6 cellular contexts compared by ENCODE assay signal in the genomic region with DNA sequence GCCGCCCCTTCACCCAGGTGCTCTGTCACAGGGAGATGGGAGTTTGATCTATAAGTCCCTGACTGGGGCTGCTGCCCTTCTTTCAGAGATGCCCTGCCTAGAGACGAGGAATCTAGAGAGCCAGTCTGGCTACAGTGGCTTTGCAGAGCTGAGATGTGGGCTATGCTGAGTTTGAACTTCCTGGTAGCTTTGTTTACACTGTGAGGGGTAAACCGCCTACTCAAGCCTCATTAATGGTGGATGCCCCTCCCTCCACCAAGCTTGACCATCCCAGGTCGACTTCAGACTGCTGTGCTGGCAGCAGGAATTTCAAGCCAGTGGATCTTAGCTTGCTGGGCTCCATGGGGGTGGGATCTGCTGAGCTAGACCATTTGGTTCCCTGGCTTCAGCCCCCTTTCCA.
DNase-seq lines count a peak whose midpoint lies in the region; ATAC-seq and TF ChIP-seq lines count a peak whose summit lies in the region.
"Not testable (repeated sequence)": the region's sequence is repeated elsewhere in the genome, so short reads cannot be mapped to it uniquely, and the experiment has no call there.

No MANE protein-coding gene starts in this region.

- H3K27me3 Mint-ChIP-seq in H9 (ENCODE audit: low read depth); WTC11 (ENCODE audit: low read depth); endodermal cell (ENCODE audit: insufficient read depth): not testable (repeated sequence)

- not testable (repeated sequence) for H3K18ac ChIP-seq in H9 (ENCODE audit: insufficient read length, low read depth, low read length); mesendoderm (ENCODE audit: low read length)

- not testable (repeated sequence) for H4K5ac ChIP-seq in H9 (ENCODE audit: insufficient read length, low read depth, low read length); mesendoderm (ENCODE audit: low read length)

- H3K27ac Mint-ChIP-seq in H9 = peak overlapping the region in 2 of 3 experiments; percentile 31 to 70; a peak in 1 of 7 replicates
- not testable (repeated sequence) for H3K27ac Mint-ChIP-seq in WTC11, endodermal cell

- not testable (repeated sequence) for H3K23ac ChIP-seq in H9 (ENCODE audit: insufficient read length, low read depth, low read length); mesendoderm (ENCODE audit: low read length)

- DNase-seq in ELF-1 (ENCODE audit: low read depth, low spot score) (peak; percentile 34), H9 (peak; percentile 35), NCI-H1417 (lab: John Stamatoyannopoulos, UW) (peak in 2 of 3 experiments; percentile 1 to 4), WTC11 (ENCODE audit: low spot score) (peak; percentile 15), endodermal cell (peak; percentile 62), mesendoderm (peak; percentile 31)

- not testable (repeated sequence) for H3K4me3 ChIP-seq in endodermal cell (ENCODE audit: low read length); mesendoderm (ENCODE audit: low read length)

- not testable (repeated sequence) for H3K4me3 Mint-ChIP-seq in H9, WTC11, endodermal cell

- H4K20me1 ChIP-seq in H9 (ENCODE audit: control insufficient read depth, insufficient read depth, insufficient read length) = not testable (repeated sequence)

- H2BK12ac ChIP-seq in H9 (ENCODE audit: insufficient read length, low read depth, low read length) = not testable (repeated sequence)

- not testable (repeated sequence) for H3K56ac ChIP-seq in H9 (ENCODE audit: insufficient read length, low read depth, low read length); mesendoderm (ENCODE audit: low read length)

- peaks cover 10 to 11% of the 10 kb centered on the region in 2 experiments for H3K4me1 Mint-ChIP-seq in H9
- H3K4me1 Mint-ChIP-seq in WTC11 = peaks cover 16% of the 10 kb centered on the region
- H3K4me1 Mint-ChIP-seq in endodermal cell = not testable (repeated sequence)

- not testable (repeated sequence) for H3K27ac ChIP-seq in H9 (ENCODE audit: insufficient read length, low read depth, low read length); endodermal cell (ENCODE audit: low read depth, low read length); mesendoderm (ENCODE audit: low read depth, low read length)

- not testable (repeated sequence) for H3K79me1 ChIP-seq in H9 (ENCODE audit: insufficient read depth, low read depth, low read length, poor library complexity, severe bottlenecking); mesendoderm (ENCODE audit: low read length)

- peak; percentile 77 for ATAC-seq in WTC11

- not testable (repeated sequence) for H3T11ph ChIP-seq in H9 (ENCODE audit: low read length)

- H4K8ac ChIP-seq in H9 (replicated peaks; ENCODE audit: insufficient read length, low read depth, low read length); mesendoderm (ENCODE audit: low read depth, low read length): not testable (repeated sequence)

- H3K79me2 ChIP-seq in H9 (ENCODE audit: insufficient read depth, low read length); mesendoderm (ENCODE audit: control insufficient read depth, insufficient read depth, low read length): not testable (repeated sequence)

- H2BK120ac ChIP-seq in H9 (ENCODE audit: low read depth, low read length, poor library complexity, severe bottlenecking); mesendoderm (ENCODE audit: low read depth, low read length): not testable (repeated sequence)

- not testable (repeated sequence) for H3K4me2 ChIP-seq in H9 (ENCODE audit: insufficient read depth, insufficient read length, low read length); mesendoderm (ENCODE audit: low read length)

- not testable (repeated sequence) for H3K27me3 ChIP-seq in H9 (ENCODE audit: insufficient read depth, low read length); endodermal cell (ENCODE audit: control insufficient read depth, insufficient read depth, low read length, poor library complexity, severe bottlenecking); mesendoderm (ENCODE audit: insufficient read depth, low read length, poor library complexity)

- POLR2A ChIA-PET in WTC11 (lab: Charles Lee) = not testable (repeated sequence)

- not testable (repeated sequence) for H3K36me3 ChIP-seq in endodermal cell (ENCODE audit: control insufficient read depth, insufficient read depth, low read length); mesendoderm (ENCODE audit: control insufficient read depth, insufficient read depth, low read length)

- not testable (repeated sequence) for H2BK20ac ChIP-seq in H9 (ENCODE audit: low read depth, low read length, poor library complexity, severe bottlenecking)

- H2BK5ac ChIP-seq in H9 (ENCODE audit: insufficient read length, low read length); mesendoderm (ENCODE audit: low read length): not testable (repeated sequence)

- H3K9ac ChIP-seq in H9 (ENCODE audit: extremely low read depth, insufficient read length, low read length); endodermal cell (ENCODE audit: extremely low read depth, low read length, poor library complexity, severe bottlenecking); mesendoderm (ENCODE audit: low read length): not testable (repeated sequence)

- not testable (repeated sequence) for H3K4ac ChIP-seq in H9 (ENCODE audit: low read depth, low read length); mesendoderm (ENCODE audit: low read depth, low read length)

- not testable (repeated sequence) for TF ChIP-seq CTCF in H9 (conservative IDR thresholded peaks at IDR 0.05); WTC11 (IDR thresholded peaks at IDR 0.05); endodermal cell (conservative IDR thresholded peaks at IDR 0.05)

- H3K4me1 ChIP-seq in H9 (ENCODE audit: insufficient read depth, low read length); endodermal cell (ENCODE audit: control insufficient read depth, insufficient read depth, low read length); mesendoderm (ENCODE audit: control insufficient read depth, low read depth, low read length): not testable (repeated sequence)

- peaks cover 14 to 24% (median 18%) of the 10 kb centered on the region in 3 experiments; a peak in 6 of 7 replicates for H3K36me3 Mint-ChIP-seq in H9 (ENCODE audit: insufficient read depth in 1 of 3, low read depth in 3 of 3)
- peaks cover 27% of the 10 kb centered on the region for H3K36me3 Mint-ChIP-seq in WTC11
- H3K36me3 Mint-ChIP-seq in endodermal cell (ENCODE audit: low read depth) = peaks cover 19% of the 10 kb centered on the region

- not testable (repeated sequence) for H2AFZ ChIP-seq in H9 (ENCODE audit: low read length)

- H3K14ac ChIP-seq in H9 (ENCODE audit: insufficient read depth, low read length) = not testable (repeated sequence)

- no CpG with 5 or more reads among the region's 4 CpGs for WGBS in H9 (ENCODE audit: extremely low coverage, insufficient read length, low lambda C conversion rate)
- WGBS in endodermal cell (ENCODE audit: insufficient coverage in 1 of 2, insufficient read length in 1 of 2), 2 experiments = 69 to 83% methylated on average over 2 to 4 of the region's 4 CpGs
- WGBS in mesendoderm (ENCODE audit: extremely low coverage, insufficient coverage, low lambda C conversion rate) = no CpG with 5 or more reads among the region's 4 CpGs

- not testable (repeated sequence) for H2BK15ac ChIP-seq in H9 (ENCODE audit: low read depth, low read length); mesendoderm (replicated peaks; ENCODE audit: low read depth)

- H4K91ac ChIP-seq in H9 (ENCODE audit: insufficient read length, low read depth, low read length) = not testable (repeated sequence)

- not testable (repeated sequence) for H2AK5ac ChIP-seq in H9 (ENCODE audit: insufficient read length, low read length); mesendoderm (ENCODE audit: low read length)

- not testable (repeated sequence) for H3K9me3 Mint-ChIP-seq in H9, endodermal cell
- peaks cover 21% of the 10 kb centered on the region for H3K9me3 Mint-ChIP-seq in WTC11

- CTCF ChIA-PET in WTC11 (lab: Charles Lee) = interaction anchor here (0.6 kb wide), 1 partner anchor 224 kb away, joined by 3 read pairs; no protein-coding TSS in a partner anchor

- not testable (repeated sequence) for H3K23me2 ChIP-seq in H9 (ENCODE audit: insufficient read length, low read depth, low read length, poor library complexity, severe bottlenecking)

- not testable (repeated sequence) for H3K9me3 ChIP-seq in H9 (ENCODE audit: control insufficient read depth, low read depth, low read length); endodermal cell (ENCODE audit: control insufficient read depth, low read length)

Comparison
In these comparisons a context has a peak if more than half of its experiments do, and no peak if none do; other contexts are left out.
1. DNase-seq: peak in every context shown above with its lines; median percentile 62 in endodermal cell; 35 in H9; 34 in ELF-1; 31 in mesendoderm; 15 in WTC11; 2 in NCI-H1417.